8 cellular contexts compared by ENCODE assay signal in genomic region chr19:55601127-55601526, GRCh38. TPM values are rescaled to one million over a fixed set of nuclear protein-coding genes. Genes with fewer than 3 reads are reported as not detected.
DNase-seq lines count a peak whose midpoint lies in the region; ATAC-seq and TF ChIP-seq lines count a peak whose summit lies in the region.

No MANE protein-coding gene starts in this region.

- TF ChIP-seq EP300 in tibial nerve (IDR thresholded peaks at IDR 0.05) = no peak

- in situ Hi-C loops in astrocyte of the cerebellum (cut with HindIII; ENCODE audit: low sequenced_read_pairs) = loop anchor here (10.0 to 25.0 kb wide), 2 partner anchors 246 to 1139 kb away; partner anchors contain the start of genes CDC42EP5, COX6B2 and LENG9

- H3K4me1 Mint-ChIP-seq in activated naive CD4-positive, alpha-beta T cell treated with anti-CD3 and anti-CD28 coated beads, Interleukin-2, amount 10 ng/mL, durations not matched to agents 7 days and 5 days = peaks cover 41% of the 10 kb centered on the region

- no peak for ATAC-seq in lower lobe of right lung
- ATAC-seq in HG03378 (IDR thresholded peaks at IDR 0.05; ENCODE audit: unreplicated experiment) = no peak

- no peak for DNase-seq in activated naive CD4-positive, alpha-beta T cell treated with anti-CD3 and anti-CD28 coated beads, Interleukin-2, amount 10 ng/mL, durations not matched to agents 7 days and 5 days
- no peak for DNase-seq in activated naive CD4-positive, alpha-beta T cell treated with anti-CD3 and anti-CD28 coated beads, Interleukin-2, amount 50 U/mL, for 16 hours
- DNase-seq in astrocyte of the cerebellum (ENCODE audit: low read depth) (no peak), lower lobe of right lung (no peak), tibial nerve (ENCODE audit: low spot score in 2 of 2) (no peak), NCI-H2196 treated with DMSO at 0.1 percent for 48 hours (lab: John Stamatoyannopoulos, UW; ENCODE audit: unreplicated experiment) (no peak), middle frontal gyrus (ENCODE audit: extremely low spot score, low spot score) (no peak)

- peaks cover 18% of the 10 kb centered on the region for H3K36me3 ChIP-seq in lower lobe of right lung
- peaks cover 0 to 30% (median 0%) of the 10 kb centered on the region in 3 donors for H3K36me3 ChIP-seq in tibial nerve

- H3K27me3 Mint-ChIP-seq in activated naive CD4-positive, alpha-beta T cell treated with anti-CD3 and anti-CD28 coated beads, Interleukin-2, amount 10 ng/mL, durations not matched to agents 7 days and 5 days = no peaks in the 10 kb centered on the region

- intact Hi-C loops in lower lobe of right lung (cut with DNase I) = no loop called here

- H3K4me3 Mint-ChIP-seq in activated naive CD4-positive, alpha-beta T cell treated with anti-CD3 and anti-CD28 coated beads, Interleukin-2, amount 10 ng/mL, durations not matched to agents 7 days and 5 days = peak overlapping the region; percentile 98

- H3K27ac ChIP-seq in lower lobe of right lung (peak overlapping the region; percentile 98), tibial nerve (peak overlapping the region; percentile 88 to 99 (median 95))

- no peak for TF ChIP-seq POLR2A in tibial nerve (IDR thresholded peaks at IDR 0.05)

- H3K9me3 ChIP-seq in lower lobe of right lung (no peaks in the 10 kb centered on the region), tibial nerve (no peaks in the 10 kb centered on the region)

- peaks cover 30% of the 10 kb centered on the region for H3K4me1 ChIP-seq in lower lobe of right lung
- H3K4me1 ChIP-seq in tibial nerve = peaks cover 0 to 42% (median 8%) of the 10 kb centered on the region in 4 donors

- peaks cover 33% of the 10 kb centered on the region for H3K36me3 Mint-ChIP-seq in activated naive CD4-positive, alpha-beta T cell treated with anti-CD3 and anti-CD28 coated beads, Interleukin-2, amount 10 ng/mL, durations not matched to agents 7 days and 5 days

- no peaks in the 10 kb centered on the region for H3K9me3 Mint-ChIP-seq in activated naive CD4-positive, alpha-beta T cell treated with anti-CD3 and anti-CD28 coated beads, Interleukin-2, amount 10 ng/mL, durations not matched to agents 7 days and 5 days

- TF ChIP-seq CTCF in astrocyte of the cerebellum (IDR thresholded peaks at IDR 0.05; ENCODE audit: low read depth, low read length, missing control alignments) (no peak), lower lobe of right lung (IDR thresholded peaks at IDR 0.05) (no peak), tibial nerve (IDR thresholded peaks at IDR 0.05) (no peak)

- CTCF ChIA-PET in activated naive CD4-positive, alpha-beta T cell treated with anti-CD3 and anti-CD28 coated beads, Interleukin-2, amount 10 ng/mL, durations not matched to agents 7 days and 5 days (lab: Charles Lee) = interaction anchor here (0.9 to 1.2 kb wide), 2 partner anchors 23 to 31 kb away, joined by 3 read pairs; partner anchors contain the start of gene ZNF784

- peak overlapping the region; percentile 80 for H3K4me3 ChIP-seq in astrocyte of the cerebellum (ENCODE audit: low read depth, low read length)
- peak overlapping the region; percentile 83 for H3K4me3 ChIP-seq in lower lobe of right lung
- peak overlapping the region; percentile 50 to 86 (median 76) for H3K4me3 ChIP-seq in tibial nerve

- peak overlapping the region; percentile 89 for H3K27ac Mint-ChIP-seq in activated naive CD4-positive, alpha-beta T cell treated with anti-CD3 and anti-CD28 coated beads, Interleukin-2, amount 10 ng/mL, durations not matched to agents 7 days and 5 days

- no peaks in the 10 kb centered on the region for H3K27me3 ChIP-seq in lower lobe of right lung (ENCODE audit: low read depth)
- no peaks in the 10 kb centered on the region for H3K27me3 ChIP-seq in tibial nerve

- whole genome bisulfite sequencing in tibial nerve, 2 donors = 76 to 78% methylated on average over 6 of the region's 6 CpGs

RNA-seq across cellular contexts. Expression of gene ZNF524, which starts 1.0 kb away (rescaled TPM):
- total RNA-seq in lower lobe of right lung (33.4 TPM), tibial nerve (10 to 100 TPM; 23.1 to 35.0 (median 27.0) TPM)

RNA-seq across cellular contexts. Expression of gene FIZ1, which starts 1.8 kb away (rescaled TPM):
- total RNA-seq in lower lobe of right lung (14.3 TPM), tibial nerve (10 to 100 TPM in 1 of 4 donors, 1 to 10 TPM in 3; 4.8 to 11.7 (median 7.9) TPM)

RNA-seq across cellular contexts. Expression of gene ZNF865, which starts 4.3 kb away (rescaled TPM):
- 16.5 TPM for total RNA-seq in lower lobe of right lung
- total RNA-seq in tibial nerve = 10 to 100 TPM in 3 of 4 donors, 1 to 10 TPM in 1; 8.8 to 15.0 (median 12.7) TPM

RNA-seq across cellular contexts. Expression of gene ZNF579, which starts 20.5 kb away (rescaled TPM):
- total RNA-seq in lower lobe of right lung = 12.7 TPM
- total RNA-seq in tibial nerve = 1 to 10 TPM; 2.0 to 5.3 (median 4.2) TPM

RNA-seq across cellular contexts. Expression of gene ZNF784, which starts 23.2 kb away (rescaled TPM):
- total RNA-seq in lower lobe of right lung (7.1 TPM), tibial nerve (1 to 10 TPM; 1.5 to 6.9 (median 1.9) TPM)
